24 cellular contexts compared by ENCODE assay signal in genomic region chr5:163041254-163041653, GRCh38.
DNase-seq lines count a peak whose midpoint lies in the region; ATAC-seq and TF ChIP-seq lines count a peak whose summit lies in the region.
"Had no signal": no experiment of that assay in that cellular context is flagged by ENCODE, and none has a peak within 500 bp of the region (broad histone marks: within the 10 kb centered on the region; RNA-seq: fewer than 3 reads in every experiment).

No MANE protein-coding gene starts in this region.

- H3K79me2 ChIP-seq in PC-3 (ENCODE audit: low read length) = no peaks in the 10 kb centered on the region

- H4K20me1 ChIP-seq in PC-3 (ENCODE audit: low read length) = no peaks in the 10 kb centered on the region
- H4K20me1 ChIP-seq: BLaER1 treated with 17β-estradiol and CSF1 and Interleukin-3, amounts not matched to agents 10 nM and 100 nM had no signal

- CTCF ChIA-PET in PC-3 (lab: Charles Lee) = no interaction called here
- CTCF ChIA-PET in RWPE1 (lab: Yijun Ruan, JAX) = interaction anchor here (0.5 to 0.6 kb wide), 2 partner anchors 95 to 433 kb away, joined by 3 read pairs; no protein-coding TSS in a partner anchor

- intact Hi-C loops in PC-3 (cut with micrococcal nuclease) = no loop called here

- no peaks in the 10 kb centered on the region for H3K9me3 ChIP-seq in PC-3 (ENCODE audit: low read length)
- H3K9me3 ChIP-seq: A549 had no signal

- POLR2A ChIA-PET in PC-3 (lab: Charles Lee; ENCODE audit: unreplicated experiment) = no interaction called here
- POLR2A ChIA-PET in RWPE1 (lab: Yijun Ruan, JAX; ENCODE audit: low non-redundant PET) = no interaction called here

- H3K27me3 ChIP-seq in PC-3 (ENCODE audit: low read length) = no peaks in the 10 kb centered on the region
- H3K27me3 ChIP-seq: BLaER1 treated with 17β-estradiol and CSF1 and Interleukin-3, amounts not matched to agents 10 nM and 100 nM had no signal

- no TSS peak for BruUV-seq in PC-3 (replicated peaks; lab: Mats Ljungman, UMichigan)

- no peaks in the 10 kb centered on the region for H3F3A ChIP-seq in PC-3 (ENCODE audit: low read length, unreplicated experiment)

- no peak overlapping the region for H2AFZ ChIP-seq in PC-3 (ENCODE audit: low read length)

- DNase-seq in M059J (ENCODE audit: low read depth) (peak; percentile 22), PC-3 (peak; percentile 33), left lobe of liver (ENCODE audit: low spot score) (peak; percentile 47), NAMALWA (ENCODE audit: low spot score) (no peak), RWPE1 (ENCODE audit: low spot score) (no peak)
- DNase-seq: AML-193; CD4-positive, alpha-beta memory T cell; CD8-positive, alpha-beta memory T cell; COR-L47; DMS 273 treated with DMSO at 0.1 percent for 48 hours; DMS153; DMS53; DMS79; DND-41; EL; GDM1 had no signal

- H3K36me3 ChIP-seq in PC-3 (ENCODE audit: low read depth, low read length) = no peaks in the 10 kb centered on the region
- H3K36me3 ChIP-seq: BLaER1 treated with 17β-estradiol and CSF1 and Interleukin-3, amounts not matched to agents 10 nM and 100 nM had no signal

- TF ChIP-seq CTCF in PC-3 (conservative IDR thresholded peaks at IDR 0.05; ENCODE audit: low read depth, low read length) (no peak), RWPE1 (conservative IDR thresholded peaks at IDR 0.05; ENCODE audit: low read depth) (no peak)

- H3K27ac ChIP-seq in PC-3 (ENCODE audit: low read length) (no peak overlapping the region), RWPE1 (no peak overlapping the region)
- H3K27ac ChIP-seq: 22Rv1; A549; BLaER1 treated with 17β-estradiol and CSF1 and Interleukin-3, amounts not matched to agents 10 nM and 100 nM; C4-2B had no signal

- H3K9ac ChIP-seq in PC-3 (ENCODE audit: low read length) = no peak overlapping the region
- H3K9ac ChIP-seq: BLaER1 treated with 17β-estradiol and CSF1 and Interleukin-3, amounts not matched to agents 10 nM and 100 nM had no signal

- H3K9me2 ChIP-seq in PC-3 (replicated peaks; ENCODE audit: low read length) = no peaks in the 10 kb centered on the region

- H3K4me1 ChIP-seq in PC-3 (ENCODE audit: insufficient read depth, low read length) = no peaks in the 10 kb centered on the region
- H3K4me1 ChIP-seq: A549; BLaER1 treated with 17β-estradiol and CSF1 and Interleukin-3, amounts not matched to agents 10 nM and 100 nM had no signal

- ATAC-seq in GM18868 (IDR thresholded peaks at IDR 0.05; ENCODE audit: unreplicated experiment) (peak; percentile 34), PC-3 (no peak), left lobe of liver (peak; percentile 88), GM18861 (IDR thresholded peaks at IDR 0.05; ENCODE audit: unreplicated experiment) (no peak), HG02623 (IDR thresholded peaks at IDR 0.05; ENCODE audit: unreplicated experiment) (no peak)
- ATAC-seq: A549, GM12878 had no signal

- no peak overlapping the region for H3K4me2 ChIP-seq in PC-3 (ENCODE audit: low read length)
- H3K4me2 ChIP-seq: A549; BLaER1 treated with 17β-estradiol and CSF1 and Interleukin-3, amounts not matched to agents 10 nM and 100 nM had no signal

- H3K4me3 ChIP-seq in PC-3 (ENCODE audit: low read length) = no peak overlapping the region
- H3K4me3 ChIP-seq: A549; BLaER1 treated with 17β-estradiol and CSF1 and Interleukin-3, amounts not matched to agents 10 nM and 100 nM; GM12878 had no signal

Comparison
In these comparisons a context has a peak if more than half of its experiments do, and no peak if none do; other contexts are left out.
1. ATAC-seq: peak in GM18868 (single experiment) and left lobe of liver (single experiment); none in PC-3 (single experiment), GM18861 (single experiment) and HG02623 (single experiment).
2. DNase-seq: peak in M059J (single experiment), PC-3 (single experiment) and left lobe of liver (single experiment); none in NAMALWA (single experiment) and RWPE1 (single experiment).